In genomic region chr11:42315846-42316245, GRCh38 we compare ENCODE assay signal across 25 cellular contexts.
"Had no signal": no experiment of that assay in that cellular context is flagged by ENCODE, and none has a peak within 500 bp of the region (broad histone marks: within the 10 kb centered on the region; RNA-seq: fewer than 3 reads in every experiment).

No MANE protein-coding gene starts in this region.

- H3K36me3 Mint-ChIP-seq: activated CD8-positive, alpha-beta memory T cell treated with anti-CD3 and anti-CD28 coated beads, Interleukin-2, amount 10 ng/mL, durations not matched to agents 7 days and 5 days; activated naive CD4-positive, alpha-beta T cell treated with anti-CD3 and anti-CD28 coated beads, Interleukin-2, amount 10 ng/mL, durations not matched to agents 7 days and 5 days; activated naive CD8-positive, alpha-beta T cell treated with anti-CD3 and anti-CD28 coated beads for 36 hours had no signal

- ATAC-seq: activated CD8-positive, alpha-beta memory T cell treated with anti-CD3 and anti-CD28 coated beads, Interleukin-2, amount 10 ng/mL, durations not matched to agents 7 days and 5 days; activated T-cell treated with anti-CD3 and anti-CD28 coated beads, Interleukin-2, amount 50 U/mL, for 4 hours; activated T-helper 17 cell treated with anti-CD3 and anti-CD28 coated beads, Interleukin-2, amount 50 U/mL, for 72 hours; body of pancreas; T-helper 17 cell had no signal

- H3K4me3 ChIP-seq: body of pancreas, PC-9 had no signal

- H3K4me2 ChIP-seq: KMS-11, PC-9 had no signal

- DNase-seq: activated B cell treated with CpG ODN at 0.5 μM for 24 hours; activated CD4-positive, alpha-beta T cell treated with anti-CD3 and anti-CD28 coated beads for 1 hour; activated CD4-positive, alpha-beta T cell treated with anti-CD3 and anti-CD28 coated beads, Interleukin-2, amount 10 ng/mL, durations not matched to agents 24 days and 14 days; activated CD4-positive, alpha-beta T cell treated with anti-CD3 and anti-CD28 coated beads, Interleukin-2, amount 50 U/mL, for 48 hours; activated CD8-positive, alpha-beta memory T cell treated with anti-CD3 and anti-CD28 coated beads, Interleukin-2, amount 10 ng/mL, durations not matched to agents 7 days and 5 days; activated gamma-delta T cell; activated naive CD4-positive, alpha-beta T cell treated with anti-CD3 and anti-CD28 coated beads, Interleukin-2, amount 10 ng/mL, durations not matched to agents 7 days and 5 days; activated naive CD8-positive, alpha-beta T cell treated with anti-CD3 and anti-CD28 coated beads for 36 hours; activated T-cell treated with anti-CD3 and anti-CD28 coated beads, Interleukin-2, amount 50 U/mL, for 4 hours; body of pancreas; cerebellar nuclear complex; MM.1S; NCI-H1105; NCI-H1436; NCI-H1694 treated with DMSO at 0.1 percent for 48 hours; NCI-H2081; NCI-H510A treated with DMSO at 0.1 percent for 48 hours; NCI-H69; PC-9; SIG-M5; T-helper 17 cell; T1000 had no signal

- H3K27me3 ChIP-seq: body of pancreas had no signal

- H3K4me1 Mint-ChIP-seq: activated B cell treated with CpG ODN at 0.5 μM for 24 hours; activated CD4-positive, alpha-beta T cell treated with anti-CD3 and anti-CD28 coated beads, Interleukin-2, amount 10 ng/mL, durations not matched to agents 24 days and 14 days; activated CD8-positive, alpha-beta memory T cell treated with anti-CD3 and anti-CD28 coated beads, Interleukin-2, amount 10 ng/mL, durations not matched to agents 7 days and 5 days; activated naive CD4-positive, alpha-beta T cell treated with anti-CD3 and anti-CD28 coated beads, Interleukin-2, amount 10 ng/mL, durations not matched to agents 7 days and 5 days; activated naive CD8-positive, alpha-beta T cell treated with anti-CD3 and anti-CD28 coated beads for 36 hours; activated T-helper 17 cell treated with anti-CD3 and anti-CD28 coated beads, Interleukin-2, amount 50 U/mL, for 72 hours; T-helper 17 cell had no signal

- H3K9ac ChIP-seq: KMS-11 had no signal

- H3K27ac ChIP-seq: body of pancreas, KMS-11, PC-9 had no signal

- H3K27ac Mint-ChIP-seq: activated B cell treated with CpG ODN at 0.5 μM for 24 hours; activated CD4-positive, alpha-beta T cell treated with anti-CD3 and anti-CD28 coated beads, Interleukin-2, amount 10 ng/mL, durations not matched to agents 24 days and 14 days; activated CD8-positive, alpha-beta memory T cell treated with anti-CD3 and anti-CD28 coated beads, Interleukin-2, amount 10 ng/mL, durations not matched to agents 7 days and 5 days; activated naive CD4-positive, alpha-beta T cell treated with anti-CD3 and anti-CD28 coated beads, Interleukin-2, amount 10 ng/mL, durations not matched to agents 7 days and 5 days; activated naive CD8-positive, alpha-beta T cell treated with anti-CD3 and anti-CD28 coated beads for 36 hours; activated T-helper 17 cell treated with anti-CD3 and anti-CD28 coated beads, Interleukin-2, amount 50 U/mL, for 72 hours; T-helper 17 cell had no signal

- FAIRE-seq: TTC549 had no signal

- H2AFZ ChIP-seq: PC-9 had no signal

- H3K4me3 Mint-ChIP-seq: activated B cell treated with CpG ODN at 0.5 μM for 24 hours; activated CD4-positive, alpha-beta T cell treated with anti-CD3 and anti-CD28 coated beads, Interleukin-2, amount 10 ng/mL, durations not matched to agents 24 days and 14 days; activated CD8-positive, alpha-beta memory T cell treated with anti-CD3 and anti-CD28 coated beads, Interleukin-2, amount 10 ng/mL, durations not matched to agents 7 days and 5 days; activated naive CD4-positive, alpha-beta T cell treated with anti-CD3 and anti-CD28 coated beads, Interleukin-2, amount 10 ng/mL, durations not matched to agents 7 days and 5 days; activated naive CD8-positive, alpha-beta T cell treated with anti-CD3 and anti-CD28 coated beads for 36 hours; activated T-cell treated with anti-CD3 and anti-CD28 coated beads, Interleukin-2, amount 50 U/mL, for 4 hours; activated T-helper 17 cell treated with anti-CD3 and anti-CD28 coated beads, Interleukin-2, amount 50 U/mL, for 72 hours; T-helper 17 cell had no signal

- H3K4me1 ChIP-seq: body of pancreas had no signal

- H3K27me3 Mint-ChIP-seq: activated B cell treated with CpG ODN at 0.5 μM for 24 hours; activated CD4-positive, alpha-beta T cell treated with anti-CD3 and anti-CD28 coated beads, Interleukin-2, amount 10 ng/mL, durations not matched to agents 24 days and 14 days; activated CD8-positive, alpha-beta memory T cell treated with anti-CD3 and anti-CD28 coated beads, Interleukin-2, amount 10 ng/mL, durations not matched to agents 7 days and 5 days; activated naive CD4-positive, alpha-beta T cell treated with anti-CD3 and anti-CD28 coated beads, Interleukin-2, amount 10 ng/mL, durations not matched to agents 7 days and 5 days; activated naive CD8-positive, alpha-beta T cell treated with anti-CD3 and anti-CD28 coated beads for 36 hours; activated T-helper 17 cell treated with anti-CD3 and anti-CD28 coated beads, Interleukin-2, amount 50 U/mL, for 72 hours; T-helper 17 cell had no signal

- H3K9me3 ChIP-seq: body of pancreas had no signal
